Comparison of ENCODE assay signal across 18 cellular contexts in genomic region chr14:101774814-101775213, GRCh38. TPM values are rescaled to one million over a fixed set of nuclear protein-coding genes. Genes with fewer than 3 reads are reported as not detected.
DNase-seq lines count a peak whose midpoint lies in the region; ATAC-seq and TF ChIP-seq lines count a peak whose summit lies in the region.
"Had no signal": no experiment of that assay in that cellular context is flagged by ENCODE, and none has a peak within 500 bp of the region (broad histone marks: within the 10 kb centered on the region; RNA-seq: fewer than 3 reads in every experiment).

No MANE protein-coding gene starts in this region.

- H3K27ac Mint-ChIP-seq in activated B cell treated with CpG ODN at 0.5 μM for 24 hours (peak overlapping the region; percentile 81), neural crest cell (ENCODE audit: unreplicated experiment) (peak overlapping the region; percentile 10)
- H3K27ac Mint-ChIP-seq: CD14-positive monocyte had no signal

- H3K36me3 Mint-ChIP-seq in activated B cell treated with CpG ODN at 0.5 μM for 24 hours (ENCODE audit: low read depth): peaks cover 3% of the 10 kb centered on the region
- peaks cover 4% of the 10 kb centered on the region for H3K36me3 Mint-ChIP-seq in neural crest cell (ENCODE audit: low read depth)

- H3K27me3 Mint-ChIP-seq in activated B cell treated with CpG ODN at 0.5 μM for 24 hours (no peaks in the 10 kb centered on the region), neural crest cell (ENCODE audit: low read depth) (peaks cover 17% of the 10 kb centered on the region)

- POLR2A ChIA-PET in activated B cell treated with CpG ODN at 0.5 μM for 24 hours (lab: Charles Lee): interaction anchor here (0.8 to 4.6 kb wide), 9 partner anchors 9 to 69 kb away, joined by 3 to 52 read pairs (median 7); no protein-coding TSS in a partner anchor

- H3K4me3 Mint-ChIP-seq in activated B cell treated with CpG ODN at 0.5 μM for 24 hours: peak overlapping the region; percentile 49
- H3K4me3 Mint-ChIP-seq in neural crest cell: no peak overlapping the region
- H3K4me3 Mint-ChIP-seq: CD14-positive monocyte had no signal

- TF ChIP-seq CTCF in activated B cell treated with CpG ODN at 0.5 μM for 24 hours (IDR thresholded peaks at IDR 0.05) (no peak), neural crest cell (conservative IDR thresholded peaks at IDR 0.05) (no peak)

- H3K9me3 Mint-ChIP-seq in activated B cell treated with CpG ODN at 0.5 μM for 24 hours (no peaks in the 10 kb centered on the region), neural crest cell (no peaks in the 10 kb centered on the region)

- peak; percentile 29 for DNase-seq in NCI-H1092 treated with DMSO at 0.1 percent for 48 hours (lab: John Stamatoyannopoulos, UW)
- DNase-seq in NCI-H1092 (lab: John Stamatoyannopoulos, UW): no peak
- DNase-seq in LHCN-M2 (ENCODE audit: low read depth): peak; percentile 78
- DNase-seq in activated B cell treated with CpG ODN at 0.5 μM for 24 hours: no peak
- no peak for DNase-seq in neural crest cell (ENCODE audit: low read depth, low spot score)
- no peak for DNase-seq in SW480 (ENCODE audit: low spot score)
- no peak for DNase-seq in NCI-H2196 (lab: John Stamatoyannopoulos, UW; ENCODE audit: unreplicated experiment)
- DNase-seq: 8988T; activated gamma-delta T cell; mammary epithelial cell; NCI-H748 treated with DMSO at 0.1 percent for 48 hours; sigmoid colon; stimulated activated CD4-positive, alpha-beta T cell treated with anti-CD3 and anti-CD28 coated beads, Interleukin-4, amount 100 ng/mL, for 24 hours; T-helper 2 cell; trophoblast cell had no signal

- CTCF ChIA-PET in activated B cell treated with CpG ODN at 0.5 μM for 24 hours (lab: Charles Lee): interaction anchor here (0.6 to 2.0 kb wide), 3 partner anchors 66 to 69 kb away, joined by 3 to 7 read pairs (median 5); no protein-coding TSS in a partner anchor

- ATAC-seq in activated B cell treated with CpG ODN at 0.5 μM for 24 hours (ENCODE audit: low read depth): no peak
- no peak for ATAC-seq in GM18519 (IDR thresholded peaks at IDR 0.05; ENCODE audit: low FRiP score, unreplicated experiment)
- ATAC-seq: activated CD4-positive, CD25-positive, alpha-beta regulatory T cell treated with anti-CD3 and anti-CD28 coated beads, Interleukin-2, amount 50 U/mL, for 24 hours had no signal

- intact Hi-C loops in activated B cell treated with CpG ODN at 0.5 μM for 24 hours (cut with micrococcal nuclease): loop anchor here (1.0 to 5.0 kb wide), 6 partner anchors 16 to 322 kb away; no protein-coding TSS in a partner anchor

- H3K4me1 Mint-ChIP-seq in activated B cell treated with CpG ODN at 0.5 μM for 24 hours (peaks cover 59% of the 10 kb centered on the region), neural crest cell (peaks cover 38% of the 10 kb centered on the region)
- H3K4me1 Mint-ChIP-seq: CD14-positive monocyte had no signal

RNA-seq across cellular contexts. Expression of gene PPP2R5C, which starts 13.3 kb away (rescaled TPM):
- 78.0 and 86.3 TPM in 2 replicates for total RNA-seq in LHCN-M2 (2014; rRNA removed)
- 49.6 TPM for polyA plus RNA-seq in LHCN-M2 (2012)
- 197 and 227 TPM in 2 replicates for total RNA-seq in activated B cell treated with CpG ODN at 0.5 μM for 24 hours
- total RNA-seq in neural crest cell: 122 and 134 TPM in 2 replicates

Comparison
In these comparisons a context has a peak if more than half of its experiments do, and no peak if none do; other contexts are left out.
1. DNase-seq: peak in NCI-H1092 treated with DMSO at 0.1 percent for 48 hours (single experiment) and LHCN-M2 (single experiment); none in NCI-H1092 (single experiment), activated B cell treated with CpG ODN at 0.5 μM for 24 hours (single experiment), neural crest cell (single experiment), SW480 (single experiment) and NCI-H2196 (single experiment).